12 cellular contexts compared by ENCODE assay signal in the genomic region with DNA sequence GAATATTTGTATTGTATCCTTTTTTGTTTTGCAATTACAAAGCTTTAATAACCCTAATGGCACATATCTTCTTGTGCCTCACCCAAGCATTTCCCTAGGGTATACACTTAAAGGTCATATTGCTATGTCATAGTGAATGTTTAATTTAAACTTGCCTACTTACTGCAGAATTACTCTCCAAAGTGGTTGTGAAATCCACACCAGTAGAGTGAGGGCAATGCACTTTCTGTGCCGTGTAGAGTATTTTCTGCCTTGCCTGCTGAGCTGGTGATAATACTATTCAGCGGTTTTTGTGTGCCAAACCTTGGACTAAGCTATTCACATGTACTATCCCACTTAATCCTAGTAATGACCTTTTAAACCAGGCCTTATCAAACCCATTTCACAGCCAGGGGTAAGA.
"Had no signal": no experiment of that assay in that cellular context is flagged by ENCODE, and none has a peak within 500 bp of the region (broad histone marks: within the 10 kb centered on the region; RNA-seq: fewer than 3 reads in every experiment).

No MANE protein-coding gene starts in this region.

- ATAC-seq: mucosa of descending colon; naive thymus-derived CD4-positive, alpha-beta T cell had no signal

- DNase-seq: activated CD4-positive, CD25-positive, alpha-beta regulatory T cell treated with anti-CD3 and anti-CD28 coated beads, Interleukin-2, amount 50 U/mL, for 72 hours; activated naive CD8-positive, alpha-beta T cell treated with anti-CD3 and anti-CD28 coated beads for 36 hours; anterior cingulate cortex; brain microvascular endothelial cell; islet precursor cell; mucosa of descending colon; naive thymus-derived CD4-positive, alpha-beta T cell; ovary; stimulated activated CD4-positive, alpha-beta T cell treated with anti-CD3 and anti-CD28 coated beads, Interleukin-1b, Interleukin-23, amount 100 ng/mL, for 48 hours; stomach; testis had no signal

- H3K4me3 ChIP-seq: mucosa of descending colon, ovary, stomach, testis had no signal

- H3K9me3 ChIP-seq: mucosa of descending colon, ovary, stomach, testis had no signal

- H3K27me3 ChIP-seq: brain microvascular endothelial cell, ovary, stomach, testis had no signal

- H3K27ac ChIP-seq: brain microvascular endothelial cell, epithelial cell of prostate, ovary, stomach, testis had no signal

- H3K36me3 ChIP-seq: brain microvascular endothelial cell, ovary, stomach had no signal

- H3K4me1 ChIP-seq: stomach, testis had no signal
